Comparison of ENCODE assay signal across 13 cellular contexts in genomic region chr20:50523552-50524167, GRCh38. TPM values are rescaled to one million over a fixed set of nuclear protein-coding genes. Genes with fewer than 3 reads are reported as not detected.
A peak's percentile ranks its signal among the peaks of the same experiment; 100 is the strongest.
DNase-seq lines count a peak whose midpoint lies in the region; ATAC-seq, FAIRE-seq and TF ChIP-seq lines count a peak whose summit lies in the region.
"Had no signal": no experiment of that assay in that cellular context is flagged by ENCODE, and none has a peak within 500 bp of the region (broad histone marks: within the 10 kb centered on the region; RNA-seq: fewer than 3 reads in every experiment).

No MANE protein-coding gene starts in this region.

- no peak overlapping the region for H3K9ac ChIP-seq in kidney (ENCODE audit: low read length in 2 of 2)

- H3K27ac ChIP-seq in sigmoid colon (no peak overlapping the region), kidney (ENCODE audit: low read depth in 2 of 2, low read length in 2 of 2) (no peak overlapping the region)
- H3K27ac ChIP-seq: brain microvascular endothelial cell, ovary had no signal

- H3K4me3 Mint-ChIP-seq in activated T-cell treated with anti-CD3 and anti-CD28 coated beads, Interleukin-2, amount 50 U/mL, for 4 hours: peak overlapping the region; percentile 24
- peak overlapping the region; percentile 6 for H3K4me3 Mint-ChIP-seq in activated naive CD8-positive, alpha-beta T cell treated with anti-CD3 and anti-CD28 coated beads for 36 hours
- H3K4me3 Mint-ChIP-seq in stimulated activated effector memory CD8-positive, alpha-beta T cell treated with anti-CD3 and anti-CD28 coated beads, Interleukin-12 subunit alpha, Interleukin-12 subunit beta, amount 100 ng/mL, for 72 hours: peak overlapping the region; percentile 16

- H3K4me3 ChIP-seq in sigmoid colon (no peak overlapping the region), kidney (ENCODE audit: low read length in 2 of 2) (no peak overlapping the region)
- H3K4me3 ChIP-seq: heart right ventricle, ovary had no signal

- H3K36me3 ChIP-seq in sigmoid colon (no peaks in the 10 kb centered on the region), kidney (ENCODE audit: control insufficient read depth in 1 of 2, insufficient read depth in 2 of 2, low read length in 2 of 2) (no peaks in the 10 kb centered on the region)
- H3K36me3 ChIP-seq: ovary had no signal

- 51 to 75% methylated on average over 3 of the region's 3 CpGs for WGBS in sigmoid colon, 2 donors

- no peaks in the 10 kb centered on the region for H3K27me3 ChIP-seq in sigmoid colon
- H3K27me3 ChIP-seq: brain microvascular endothelial cell, heart right ventricle, ovary had no signal

- H3K4me1 ChIP-seq in sigmoid colon (peaks cover 0 to 61% (median 49%) of the 10 kb centered on the region in 4 donors), kidney (ENCODE audit: control insufficient read depth in 1 of 2, insufficient read depth in 1 of 2, low read depth in 1 of 2, low read length in 2 of 2) (peaks cover 23 to 29% of the 10 kb centered on the region in 2 donors)

- DNase-seq in activated T-cell treated with anti-CD3 and anti-CD28 coated beads, Interleukin-2, amount 50 U/mL, for 4 hours: no peak
- DNase-seq in activated T-cell treated with anti-CD3 and anti-CD28 coated beads, Interleukin-2, amount 50 U/mL, for 1 hour: no peak
- DNase-seq in Kasumi-1 (lab: John Stamatoyannopoulos, UW) (peak; percentile 36 to 47), sigmoid colon (no peak), NCI-H69 (lab: John Stamatoyannopoulos, UW) (no peak), kidney (no peak)
- no peak for DNase-seq in activated naive CD8-positive, alpha-beta T cell treated with anti-CD3 and anti-CD28 coated beads for 36 hours
- no peak for DNase-seq in stimulated activated effector memory CD8-positive, alpha-beta T cell treated with anti-CD3 and anti-CD28 coated beads, Interleukin-12 subunit alpha, Interleukin-12 subunit beta, amount 100 ng/mL, for 72 hours (ENCODE audit: low spot score in 2 of 2)
- DNase-seq: brain microvascular endothelial cell, heart right ventricle, left ventricle myocardium superior, NCI-H1417, ovary had no signal

- FAIRE-seq in kidney (lab: Jason Lieb, UNC): no peak

- H3K4me1 Mint-ChIP-seq in activated T-cell treated with anti-CD3 and anti-CD28 coated beads, Interleukin-2, amount 50 U/mL, for 4 hours (ENCODE audit: low read depth): peaks cover 51% of the 10 kb centered on the region
- peaks cover 48% of the 10 kb centered on the region for H3K4me1 Mint-ChIP-seq in activated naive CD8-positive, alpha-beta T cell treated with anti-CD3 and anti-CD28 coated beads for 36 hours
- peaks cover 51% of the 10 kb centered on the region for H3K4me1 Mint-ChIP-seq in stimulated activated effector memory CD8-positive, alpha-beta T cell treated with anti-CD3 and anti-CD28 coated beads, Interleukin-12 subunit alpha, Interleukin-12 subunit beta, amount 100 ng/mL, for 72 hours

- no peaks in the 10 kb centered on the region for H3K9me3 Mint-ChIP-seq in activated T-cell treated with anti-CD3 and anti-CD28 coated beads, Interleukin-2, amount 50 U/mL, for 4 hours
- no peaks in the 10 kb centered on the region for H3K9me3 Mint-ChIP-seq in activated naive CD8-positive, alpha-beta T cell treated with anti-CD3 and anti-CD28 coated beads for 36 hours
- no peaks in the 10 kb centered on the region for H3K9me3 Mint-ChIP-seq in stimulated activated effector memory CD8-positive, alpha-beta T cell treated with anti-CD3 and anti-CD28 coated beads, Interleukin-12 subunit alpha, Interleukin-12 subunit beta, amount 100 ng/mL, for 72 hours

- peak overlapping the region; percentile 81 for H3K27ac Mint-ChIP-seq in activated naive CD8-positive, alpha-beta T cell treated with anti-CD3 and anti-CD28 coated beads for 36 hours
- H3K27ac Mint-ChIP-seq in stimulated activated effector memory CD8-positive, alpha-beta T cell treated with anti-CD3 and anti-CD28 coated beads, Interleukin-12 subunit alpha, Interleukin-12 subunit beta, amount 100 ng/mL, for 72 hours: peak overlapping the region; percentile 37

- TF ChIP-seq EP300 in sigmoid colon (IDR thresholded peaks at IDR 0.05): no peak

- H3K27me3 Mint-ChIP-seq in activated T-cell treated with anti-CD3 and anti-CD28 coated beads, Interleukin-2, amount 50 U/mL, for 4 hours (ENCODE audit: low read depth): no peaks in the 10 kb centered on the region
- H3K27me3 Mint-ChIP-seq in activated naive CD8-positive, alpha-beta T cell treated with anti-CD3 and anti-CD28 coated beads for 36 hours: no peaks in the 10 kb centered on the region

- no peak for TF ChIP-seq CTCF in sigmoid colon (IDR thresholded peaks at IDR 0.05)
- TF ChIP-seq CTCF in kidney (IDR thresholded peaks at IDR 0.05; ENCODE audit: borderline replicate concordance, extremely low read depth, insufficient read depth): no peak

- no peaks in the 10 kb centered on the region for H3K9me3 ChIP-seq in sigmoid colon
- no peaks in the 10 kb centered on the region for H3K9me3 ChIP-seq in kidney (ENCODE audit: control insufficient read depth in 1 of 2, low read length in 2 of 2)
- H3K9me3 ChIP-seq: heart right ventricle, ovary had no signal

- H3K36me3 Mint-ChIP-seq in activated T-cell treated with anti-CD3 and anti-CD28 coated beads, Interleukin-2, amount 50 U/mL, for 4 hours (ENCODE audit: insufficient read depth): peaks cover 11% of the 10 kb centered on the region
- H3K36me3 Mint-ChIP-seq in activated naive CD8-positive, alpha-beta T cell treated with anti-CD3 and anti-CD28 coated beads for 36 hours: peaks cover 28% of the 10 kb centered on the region
- peaks cover 52% of the 10 kb centered on the region for H3K36me3 Mint-ChIP-seq in stimulated activated effector memory CD8-positive, alpha-beta T cell treated with anti-CD3 and anti-CD28 coated beads, Interleukin-12 subunit alpha, Interleukin-12 subunit beta, amount 100 ng/mL, for 72 hours

- ATAC-seq in activated T-cell treated with anti-CD3 and anti-CD28 coated beads, Interleukin-2, amount 50 U/mL, for 4 hours: no peak
- no peak for ATAC-seq in stimulated activated effector memory CD8-positive, alpha-beta T cell treated with anti-CD3 and anti-CD28 coated beads, Interleukin-12 subunit alpha, Interleukin-12 subunit beta, amount 100 ng/mL, for 72 hours

- no peak for TF ChIP-seq POLR2A in sigmoid colon (IDR thresholded peaks at IDR 0.05)

- intact Hi-C loops in sigmoid colon (cut with DNase I): no loop called here
- intact Hi-C loops in kidney (cut with DNase I): no loop called here

RNA-seq across cellular contexts. Expression of gene PTPN1, which starts 13.5 kb away (rescaled TPM):
- 10 to 100 TPM; 72.0 to 87.9 (median 72.3) TPM for total RNA-seq in activated T-cell treated with anti-CD3 and anti-CD28 coated beads, Interleukin-2, amount 50 U/mL, for 4 hours
- 10 to 100 TPM; 53.0 to 54.0 TPM for total RNA-seq in activated naive CD8-positive, alpha-beta T cell treated with anti-CD3 and anti-CD28 coated beads for 36 hours
- total RNA-seq in sigmoid colon: 10 to 100 TPM; 21.6 to 31.2 (median 23.6) TPM
- polyA plus RNA-seq in sigmoid colon: 10 to 100 TPM; 14.4 to 41.5 (median 23.6) TPM
- 80.4 TPM for total RNA-seq in kidney
- 29.6 TPM for polyA plus RNA-seq in kidney (ENCODE audit: insufficient read depth, low read depth, low replicate concordance)

Comparison
In these comparisons a context has a peak if more than half of its experiments do, and no peak if none do; other contexts are left out.
1. DNase-seq: peak in Kasumi-1 (2 of 2); none in activated T-cell treated with anti-CD3 and anti-CD28 coated beads, Interleukin-2, amount 50 U/mL, for 4 hours (single experiment), activated T-cell treated with anti-CD3 and anti-CD28 coated beads, Interleukin-2, amount 50 U/mL, for 1 hour (single experiment), activated naive CD8-positive, alpha-beta T cell treated with anti-CD3 and anti-CD28 coated beads for 36 hours (single experiment), stimulated activated effector memory CD8-positive, alpha-beta T cell treated with anti-CD3 and anti-CD28 coated beads, Interleukin-12 subunit alpha, Interleukin-12 subunit beta, amount 100 ng/mL, for 72 hours (0 of 2), sigmoid colon (single experiment), NCI-H69 (single experiment) and kidney (single experiment).
2. Peak in every context shown above with its lines, with median percentiles within 50 percentile points of each other: H3K4me3 Mint-ChIP-seq.